In the genomic region with DNA sequence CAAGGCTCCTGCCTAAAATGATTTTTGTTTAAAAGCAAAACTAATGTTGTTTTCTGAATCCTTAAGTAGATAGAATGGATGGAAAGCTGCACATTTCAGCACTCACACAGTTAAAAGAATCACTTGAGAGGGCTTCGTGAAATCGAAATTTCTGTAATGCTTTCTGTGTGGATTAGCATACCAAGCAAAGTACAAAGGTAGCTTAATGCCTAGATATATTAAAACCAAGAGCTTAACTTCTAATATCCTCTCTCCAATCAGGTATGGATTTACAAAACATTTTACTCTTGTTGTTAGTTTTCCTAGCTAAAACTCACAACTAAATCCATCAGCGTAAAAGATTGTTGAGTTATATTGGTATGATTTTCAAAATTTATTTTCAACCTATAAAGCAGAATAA, we compare ENCODE assay signal across 23 cellular contexts.
"Had no signal": no experiment of that assay in that cellular context is flagged by ENCODE, and none has a peak within 500 bp of the region (broad histone marks: within the 10 kb centered on the region; RNA-seq: fewer than 3 reads in every experiment).

No MANE protein-coding gene starts in this region.

- H3K36me3 Mint-ChIP-seq: immature natural killer cell, mesothelial cell of epicardium, naive B cell had no signal

- H3K27ac Mint-ChIP-seq: dendritic cell treated with granulocyte-macrophage colony-stimulating factor and Interleukin-4, amounts not matched to agents 40 ng/mL and 50 ng/mL, for 4 days; immature natural killer cell; mesothelial cell of epicardium; naive B cell had no signal

- DNase-seq: colonic mucosa; cortex of kidney; effector CD4-positive, alpha-beta T cell; effector memory CD4-positive, alpha-beta T cell; foreskin keratinocyte; heart left ventricle; hypothalamus; immature natural killer cell; islet precursor cell; kidney; kidney glomerular epithelial cell; left colon; left ventricle myocardium inferior; lower lobe of right lung; mesenchymal stem cell; mucosa of descending colon; naive B cell had no signal

- H3K4me3 Mint-ChIP-seq: dendritic cell treated with granulocyte-macrophage colony-stimulating factor and Interleukin-4, amounts not matched to agents 40 ng/mL and 50 ng/mL, for 4 days; immature natural killer cell; mesothelial cell of epicardium; naive B cell had no signal

- H3K27me3 Mint-ChIP-seq: dendritic cell treated with granulocyte-macrophage colony-stimulating factor and Interleukin-4, amounts not matched to agents 40 ng/mL and 50 ng/mL, for 4 days; naive B cell had no signal

- ATAC-seq: foreskin keratinocyte, gastroesophageal sphincter, heart left ventricle, left colon, left lobe of liver, lower lobe of right lung, mucosa of descending colon had no signal

- H3K4me3 ChIP-seq: colonic mucosa, esophagus muscularis mucosa, gastroesophageal sphincter, heart left ventricle, hepatocyte, left ventricle myocardium inferior, lower lobe of right lung, mucosa of descending colon had no signal

- H3K4me1 Mint-ChIP-seq: immature natural killer cell, naive B cell had no signal

- H3K27ac ChIP-seq: colonic mucosa, esophagus muscularis mucosa, foreskin keratinocyte, gastroesophageal sphincter, heart left ventricle, hepatocyte, left ventricle myocardium inferior, lower lobe of right lung had no signal

- H3K9me3 ChIP-seq: colonic mucosa, esophagus muscularis mucosa, gastroesophageal sphincter, heart left ventricle, left ventricle myocardium inferior, lower lobe of right lung, mucosa of descending colon had no signal

- H3K36me3 ChIP-seq: colonic mucosa, esophagus muscularis mucosa, gastroesophageal sphincter, heart left ventricle, left ventricle myocardium inferior, lower lobe of right lung had no signal

- H3K9me3 Mint-ChIP-seq: dendritic cell treated with granulocyte-macrophage colony-stimulating factor and Interleukin-4, amounts not matched to agents 40 ng/mL and 50 ng/mL, for 4 days; mesothelial cell of epicardium had no signal
